ENCODE assay signal across 19 cellular contexts in genomic region chr2:86073225-86073624, GRCh38. TPM values are rescaled to one million over a fixed set of nuclear protein-coding genes. Genes with fewer than 3 reads are reported as not detected.
A peak's percentile ranks its signal among the peaks of the same experiment; 100 is the strongest.
DNase-seq lines count a peak whose midpoint lies in the region; ATAC-seq, FAIRE-seq and TF ChIP-seq lines count a peak whose summit lies in the region.
"Had no signal": no experiment of that assay in that cellular context is flagged by ENCODE, and none has a peak within 500 bp of the region (broad histone marks: within the 10 kb centered on the region; RNA-seq: fewer than 3 reads in every experiment).

No MANE protein-coding gene starts in this region.

- ATAC-seq in right lobe of liver (peak; percentile 33 to 54 (median 52)), HepG2 (no peak), GM18861 (IDR thresholded peaks at IDR 0.05; ENCODE audit: unreplicated experiment) (no peak)
- no peak for ATAC-seq in natural killer cell treated with Interleukin-12 subunit alpha and Interleukin-12 subunit beta and Interleukin-15 and Interleukin-18, amount 100 ng/mL, for 72 hours

- POLR2A ChIA-PET in HepG2 (lab: Yijun Ruan, JAX): no interaction called here

- CTCF ChIA-PET in HepG2 (lab: Yijun Ruan, JAX; ENCODE audit: low intra/inter-chr PET ratio, low total read pairs): no interaction called here

- intact Hi-C loops in right lobe of liver (cut with DNase I) (no loop called here), HepG2 (cut with micrococcal nuclease; ENCODE audit: unreplicated experiment) (no loop called here), adrenal gland (cut with DNase I) (loop anchor here in 1 of 2 donors (10.0 kb wide), 1 partner anchor 48 kb away; no protein-coding TSS in a partner anchor), vagina (cut with DNase I) (loop anchor here (5.0 to 10.0 kb wide), 3 partner anchors 78 to 246 kb away; partner anchors contain the start of gene ST3GAL5)

- FAIRE-seq in HepG2 (lab: Jason Lieb, UNC): no peak
- FAIRE-seq: D721Med, kidney had no signal

- TF ChIP-seq POLR2A in right lobe of liver (IDR thresholded peaks at IDR 0.05) (no peak), HepG2 (IDR thresholded peaks at IDR 0.05; ENCODE audit: insufficient read depth in 1 of 2, low read depth in 2 of 2, low read length in 2 of 2) (no peak), adrenal gland (IDR thresholded peaks at IDR 0.05) (no peak), vagina (IDR thresholded peaks at IDR 0.05) (no peak)

- H3K36me3 ChIP-seq in right lobe of liver: peaks cover 6 to 24% (median 12%) of the 10 kb centered on the region in 4 donors
- peaks cover 55 to 94% of the 10 kb centered on the region in 2 experiments for H3K36me3 ChIP-seq in HepG2 (replicated peaks in 1 of 2; ENCODE audit: control insufficient read depth in 1 of 2, insufficient read depth in 2 of 2, low read length in 2 of 2)
- peaks cover 0 to 54% of the 10 kb centered on the region in 2 donors for H3K36me3 ChIP-seq in adrenal gland (replicated peaks in 1 of 2)
- peaks cover 0 to 32% of the 10 kb centered on the region in 2 donors for H3K36me3 ChIP-seq in vagina
- H3K36me3 ChIP-seq: neural progenitor cell had no signal

- TF ChIP-seq EP300 in HepG2 (IDR thresholded peaks at IDR 0.05; ENCODE audit: low read depth in 2 of 2, low read length in 2 of 2) (no peak), HepG2 (CRISPR knock-in tag; IDR thresholded peaks at IDR 0.05; ENCODE audit: borderline replicate concordance) (no peak)

- no TSS peak for BruUV-seq in HepG2 (replicated peaks; lab: Mats Ljungman, UMichigan)

- H3K4me2 ChIP-seq in HepG2 (ENCODE audit: low read depth, low read length): no peak overlapping the region
- H3K4me2 ChIP-seq: neural progenitor cell had no signal

- no peak for TF ChIP-seq RAD21 in HepG2 (CRISPR knock-in tag; IDR thresholded peaks at IDR 0.05)

- H3K27ac ChIP-seq in right lobe of liver (peak overlapping the region in 1 of 3 donors; percentile 59), HepG2 (ENCODE audit: extremely low read length, insufficient read depth, low read length) (no peak overlapping the region), adrenal gland (peak overlapping the region in 4 of 5 donors; percentile 73 to 79 (median 76)), vagina (peak overlapping the region; percentile 27)
- H3K27ac ChIP-seq: neural progenitor cell had no signal

- H3K36me3 Mint-ChIP-seq in natural killer cell treated with Interleukin-12 subunit alpha and Interleukin-12 subunit beta and Interleukin-15 and Interleukin-18, amount 100 ng/mL, for 72 hours: peaks cover 21% of the 10 kb centered on the region

- no peak overlapping the region for H2AFZ ChIP-seq in HepG2 (ENCODE audit: low read length)
- H2AFZ ChIP-seq: neural progenitor cell had no signal

- in situ Hi-C loops in HepG2 (cut with HindIII; ENCODE audit: extremely low pct_ligation_motif_present, low pct_unique_long_range_greater_than_20kb): loop anchor here (10.0 kb wide), 1 partner anchor 338 kb away; no protein-coding TSS in a partner anchor

- TF ChIP-seq CTCF in right lobe of liver (IDR thresholded peaks at IDR 0.05) (no peak), HepG2 (CRISPR knock-in tag; IDR thresholded peaks at IDR 0.05) (no peak), adrenal gland (IDR thresholded peaks at IDR 0.05) (no peak), vagina (IDR thresholded peaks at IDR 0.05) (no peak)

- H3K27ac Mint-ChIP-seq in natural killer cell treated with Interleukin-12 subunit alpha and Interleukin-12 subunit beta and Interleukin-15 and Interleukin-18, amount 100 ng/mL, for 72 hours: peak overlapping the region; percentile 22 to 67
- H3K27ac Mint-ChIP-seq: mesothelial cell of epicardium, neural progenitor cell had no signal

- no peaks in the 10 kb centered on the region for H4K20me1 ChIP-seq in HepG2 (ENCODE audit: insufficient read depth, low read length)

- H3K27me3 ChIP-seq in right lobe of liver: no peaks in the 10 kb centered on the region
- no peaks in the 10 kb centered on the region for H3K27me3 ChIP-seq in HepG2 (ENCODE audit: control insufficient read depth in 1 of 2, insufficient read depth in 2 of 2, low read length in 2 of 2)
- no peaks in the 10 kb centered on the region for H3K27me3 ChIP-seq in adrenal gland
- H3K27me3 ChIP-seq in vagina: no peaks in the 10 kb centered on the region
- H3K27me3 ChIP-seq: neural progenitor cell, Peyer's patch had no signal

- 80% methylated on average over 1 of the region's 1 CpG for WGBS in right lobe of liver (ENCODE audit: insufficient coverage, low coverage, low lambda C conversion rate, missing lambda C conversion rate)
- WGBS in HepG2 (ENCODE audit: low lambda C conversion rate): 100% methylated on average over 1 of the region's 1 CpG
- WGBS in adrenal gland, 4 donors: 83 to 100% (median 98%) methylated on average over 1 of the region's 1 CpG

- H3K9me3 ChIP-seq in right lobe of liver (no peaks in the 10 kb centered on the region), HepG2 (ENCODE audit: low read length) (no peaks in the 10 kb centered on the region), adrenal gland (replicated peaks in 1 of 3) (no peaks in the 10 kb centered on the region), vagina (no peaks in the 10 kb centered on the region)
- H3K9me3 ChIP-seq: Peyer's patch had no signal

- DNase-seq in right lobe of liver: no peak
- no peak for DNase-seq in HepG2 (ENCODE audit: low spot score)
- DNase-seq in adrenal gland: peak in 1 of 7 donors; percentile 35
- no peak for DNase-seq in natural killer cell treated with Interleukin-12 subunit alpha and Interleukin-12 subunit beta and Interleukin-15 and Interleukin-18, amount 100 ng/mL, for 72 hours (ENCODE audit: low spot score)
- no peak for DNase-seq in vagina (ENCODE audit: extremely low spot score in 2 of 2)
- DNase-seq in NK-92 treated with Interleukin-12 subunit alpha and Interleukin-12 subunit beta, amount 100 ng/mL, for 24 hours (lab: John Stamatoyannopoulos, UW): no peak
- no peak for DNase-seq in AG20443 (ENCODE audit: low spot score)
- DNase-seq: activated CD4-positive, alpha-beta T cell treated with anti-CD3 and anti-CD28 coated beads for 4 hours; activated gamma-delta T cell treated with Interleukin-2 at 50 U/mL for 16 hours; AML-193; H7; NCI-H82 had no signal

- no peak overlapping the region for H3K4me3 Mint-ChIP-seq in natural killer cell treated with Interleukin-12 subunit alpha and Interleukin-12 subunit beta and Interleukin-15 and Interleukin-18, amount 100 ng/mL, for 72 hours
- H3K4me3 Mint-ChIP-seq: mesothelial cell of epicardium, neural progenitor cell had no signal

- H3K4me3 ChIP-seq in right lobe of liver: no peak overlapping the region
- no peak overlapping the region for H3K4me3 ChIP-seq in HepG2 (replicated peaks in 1 of 3; ENCODE audit: insufficient read depth in 1 of 3, low read depth in 2 of 3, low read length in 3 of 3)
- no peak overlapping the region for H3K4me3 ChIP-seq in adrenal gland
- H3K4me3 ChIP-seq in vagina: no peak overlapping the region
- H3K4me3 ChIP-seq: GM12878, neural progenitor cell, Peyer's patch had no signal

- H3K9ac ChIP-seq in HepG2 (ENCODE audit: insufficient read depth, low read depth, low read length): no peak overlapping the region
- H3K9ac ChIP-seq: neural progenitor cell had no signal

- no peaks in the 10 kb centered on the region for H3K27me3 Mint-ChIP-seq in natural killer cell treated with Interleukin-12 subunit alpha and Interleukin-12 subunit beta and Interleukin-15 and Interleukin-18, amount 100 ng/mL, for 72 hours

- H3K4me1 Mint-ChIP-seq in natural killer cell treated with Interleukin-12 subunit alpha and Interleukin-12 subunit beta and Interleukin-15 and Interleukin-18, amount 100 ng/mL, for 72 hours (ENCODE audit: low read depth in 2 of 2): peaks cover 11 to 19% of the 10 kb centered on the region in 2 donors
- H3K4me1 Mint-ChIP-seq: mesothelial cell of epicardium had no signal

- no peaks in the 10 kb centered on the region for H3K9me3 Mint-ChIP-seq in natural killer cell treated with Interleukin-12 subunit alpha and Interleukin-12 subunit beta and Interleukin-15 and Interleukin-18, amount 100 ng/mL, for 72 hours
- H3K9me3 Mint-ChIP-seq: neural progenitor cell had no signal

- H3K79me2 ChIP-seq in HepG2 (ENCODE audit: insufficient read depth, low read length): no peaks in the 10 kb centered on the region

- peaks cover 0 to 27% (median 11%) of the 10 kb centered on the region in 4 donors for H3K4me1 ChIP-seq in right lobe of liver
- no peaks in the 10 kb centered on the region for H3K4me1 ChIP-seq in HepG2 (ENCODE audit: insufficient read depth, low read length)
- peaks cover 15 to 26% of the 10 kb centered on the region in 2 donors for H3K4me1 ChIP-seq in adrenal gland (replicated peaks in 1 of 2)
- peaks cover 11% of the 10 kb centered on the region for H3K4me1 ChIP-seq in vagina
- H3K4me1 ChIP-seq: neural progenitor cell, Peyer's patch had no signal

RNA-seq across cellular contexts. Expression of gene POLR1A, which starts 32.5 kb away (rescaled TPM):
- total RNA-seq in right lobe of liver (10 to 100 TPM; 12.5 to 19.7 (median 14.4) TPM), HepG2 (2016; rRNA removed; fragmentation: Illumina TruSeq; extraction: Trizol) (39.9 and 61.1 TPM in 2 replicates), adrenal gland (10 to 100 TPM; 11.8 to 50.1 (median 29.4) TPM), vagina (17.2 TPM)
- 4.1 and 4.4 TPM in 2 replicates for total RNA-seq in HepG2 (2016; cell fraction: cytosol; rRNA removed; fragmentation: Illumina TruSeq; extraction: Trizol; ENCODE audit: low read depth)
- total RNA-seq in HepG2 (2016; cell fraction: insoluble cytoplasmic fraction; rRNA removed; fragmentation: Illumina TruSeq; extraction: Trizol): 41.0 and 46.9 TPM in 2 replicates
- 11.5 and 14.0 TPM in 2 replicates for total RNA-seq in HepG2 (2016; cell fraction: membrane; rRNA removed; fragmentation: Illumina TruSeq; extraction: Trizol)
- total RNA-seq in HepG2 (2016; cell fraction: nucleus; rRNA removed; fragmentation: Illumina TruSeq; extraction: Trizol): 44.7 and 47.5 TPM in 2 replicates
- polyA plus RNA-seq in HepG2 (2011; rRNA removed) (6.5 and 7.2 TPM in 2 replicates), adrenal gland (10 to 100 TPM in 1 of 3 donors, 1 to 10 TPM in 2; 4.6 to 15.4 (median 6.8) TPM)
- 4.2 and 4.6 TPM in 2 replicates for polyA plus RNA-seq in HepG2 (2011; cell fraction: cytosol; rRNA removed)
- polyA plus RNA-seq in HepG2 (2011; cell fraction: nucleus; rRNA removed): 13.7 and 16.1 TPM in 2 replicates
- polyA plus RNA-seq in HepG2 (2012): 13.5 and 22.6 TPM in 2 replicates
- 1.0 TPM in 2 replicates for polyA plus RNA-seq in HepG2 (2016; cell fraction: cytosol; fragmentation: Illumina TruSeq; extraction: Trizol; ENCODE audit: low read depth)
- 14.6 and 20.3 TPM in 2 replicates for polyA plus RNA-seq in HepG2 (2016; cell fraction: insoluble cytoplasmic fraction; fragmentation: Illumina TruSeq; extraction: Trizol; ENCODE audit: low read depth)
- polyA plus RNA-seq in HepG2 (2016; cell fraction: membrane; fragmentation: Illumina TruSeq; extraction: Trizol; ENCODE audit: low read depth): 2.5 and 3.0 TPM in 2 replicates
- polyA plus RNA-seq in HepG2 (2016; cell fraction: nucleus; fragmentation: Illumina TruSeq; extraction: Trizol; ENCODE audit: insufficient read depth, low read depth): 26.2 and 30.4 TPM in 2 replicates
- 21.9 and 31.1 TPM in 2 replicates for polyA minus RNA-seq in HepG2 (2011; rRNA and poly(A)+ RNA removed; ENCODE audit: low replicate concordance)
- polyA minus RNA-seq in HepG2 (2011; cell fraction: cytosol; rRNA and poly(A)+ RNA removed): 18.7 and 22.5 TPM in 2 replicates
- 50.6 and 72.4 TPM in 2 replicates for polyA minus RNA-seq in HepG2 (2011; cell fraction: nucleus; rRNA and poly(A)+ RNA removed)
- total RNA-seq in natural killer cell treated with Interleukin-12 subunit alpha and Interleukin-12 subunit beta and Interleukin-15 and Interleukin-18, amount 100 ng/mL, for 72 hours: 10 to 100 TPM; 51.7 to 99.2 TPM

RNA-seq across cellular contexts. Expression of gene PTCD3, which starts 32.8 kb away (rescaled TPM):
- total RNA-seq in right lobe of liver: 10 to 100 TPM; 47.6 to 68.2 (median 56.1) TPM
- total RNA-seq in HepG2 (2016; rRNA removed; fragmentation: Illumina TruSeq; extraction: Trizol): 309 and 342 TPM in 2 replicates
- 71.6 and 79.2 TPM in 2 replicates for total RNA-seq in HepG2 (2016; cell fraction: cytosol; rRNA removed; fragmentation: Illumina TruSeq; extraction: Trizol; ENCODE audit: low read depth)
- 310 TPM in 2 replicates for total RNA-seq in HepG2 (2016; cell fraction: insoluble cytoplasmic fraction; rRNA removed; fragmentation: Illumina TruSeq; extraction: Trizol)
- total RNA-seq in HepG2 (2016; cell fraction: membrane; rRNA removed; fragmentation: Illumina TruSeq; extraction: Trizol): 58.3 and 77.0 TPM in 2 replicates
- 445 and 480 TPM in 2 replicates for total RNA-seq in HepG2 (2016; cell fraction: nucleus; rRNA removed; fragmentation: Illumina TruSeq; extraction: Trizol)
- 98.5 and 124 TPM in 2 replicates for polyA plus RNA-seq in HepG2 (2011; rRNA removed)
- polyA plus RNA-seq in HepG2 (2011; cell fraction: cytosol; rRNA removed): 24.5 and 34.9 TPM in 2 replicates
- polyA plus RNA-seq in HepG2 (2011; cell fraction: nucleus; rRNA removed): 236 and 278 TPM in 2 replicates
- polyA plus RNA-seq in HepG2 (2012): 66.3 and 99.3 TPM in 2 replicates
- 8.5 and 10.5 TPM in 2 replicates for polyA plus RNA-seq in HepG2 (2016; cell fraction: cytosol; fragmentation: Illumina TruSeq; extraction: Trizol; ENCODE audit: low read depth)
- 166 and 170 TPM in 2 replicates for polyA plus RNA-seq in HepG2 (2016; cell fraction: insoluble cytoplasmic fraction; fragmentation: Illumina TruSeq; extraction: Trizol; ENCODE audit: low read depth)
- 10.8 and 14.6 TPM in 2 replicates for polyA plus RNA-seq in HepG2 (2016; cell fraction: membrane; fragmentation: Illumina TruSeq; extraction: Trizol; ENCODE audit: low read depth)
- 350 and 370 TPM in 2 replicates for polyA plus RNA-seq in HepG2 (2016; cell fraction: nucleus; fragmentation: Illumina TruSeq; extraction: Trizol; ENCODE audit: insufficient read depth, low read depth)
- 87.7 and 177 TPM in 2 replicates for polyA minus RNA-seq in HepG2 (2011; rRNA and poly(A)+ RNA removed; ENCODE audit: low replicate concordance)
- 91.6 and 159 TPM in 2 replicates for polyA minus RNA-seq in HepG2 (2011; cell fraction: cytosol; rRNA and poly(A)+ RNA removed)
- polyA minus RNA-seq in HepG2 (2011; cell fraction: nucleus; rRNA and poly(A)+ RNA removed): 941 and 2,119 TPM in 2 replicates
- total RNA-seq in adrenal gland: 100 to 1,000 TPM in 5 of 8 donors, 10 to 100 TPM in 3; 41.7 to 332 (median 112) TPM
- 100 to 1,000 TPM in 1 of 3 donors, 10 to 100 TPM in 2; 34.8 to 120 (median 47.4) TPM for polyA plus RNA-seq in adrenal gland
- total RNA-seq in natural killer cell treated with Interleukin-12 subunit alpha and Interleukin-12 subunit beta and Interleukin-15 and Interleukin-18, amount 100 ng/mL, for 72 hours: 100 to 1,000 TPM; 101 to 169 TPM
- 61.6 TPM for total RNA-seq in vagina

Comparison
In these comparisons a context has a peak if more than half of its experiments do, and no peak if none do; other contexts are left out.
1. ATAC-seq: peak in right lobe of liver (4 of 4); none in HepG2 (single experiment), natural killer cell treated with Interleukin-12 subunit alpha and Interleukin-12 subunit beta and Interleukin-15 and Interleukin-18, amount 100 ng/mL, for 72 hours (0 of 2) and GM18861 (single experiment).